ENCODE assay signal across 22 cellular contexts in the genomic region with DNA sequence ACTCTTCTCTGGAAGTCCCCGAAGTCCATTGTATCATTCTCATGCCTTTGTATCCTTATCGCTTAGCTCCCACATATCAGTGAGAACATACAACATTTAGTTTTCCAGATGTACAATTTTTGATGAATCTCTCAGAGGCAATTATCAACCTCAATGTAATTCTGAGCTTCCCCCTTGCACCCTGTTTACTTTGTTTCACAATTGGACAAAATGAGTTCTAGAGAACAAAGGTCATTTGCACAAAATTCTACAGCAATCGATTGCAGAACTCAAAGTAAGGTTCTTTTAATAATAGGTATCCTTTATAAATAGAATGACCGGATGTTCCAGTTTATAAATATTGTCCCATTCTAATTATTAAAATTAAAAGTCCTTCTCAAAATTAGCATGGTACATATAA.
DNase-seq lines count a peak whose midpoint lies in the region; ATAC-seq, FAIRE-seq and TF ChIP-seq lines count a peak whose summit lies in the region.
"Had no signal": no experiment of that assay in that cellular context is flagged by ENCODE, and none has a peak within 500 bp of the region (broad histone marks: within the 10 kb centered on the region; RNA-seq: fewer than 3 reads in every experiment).

No MANE protein-coding gene starts in this region.

- no peaks in the 10 kb centered on the region for H3K4me1 Mint-ChIP-seq in astrocyte (ENCODE audit: low read depth, unreplicated experiment)
- H3K4me1 Mint-ChIP-seq: CD4-positive, alpha-beta memory T cell had no signal

- H2AFZ ChIP-seq in astrocyte (ENCODE audit: low read depth, low read length), result no peak overlapping the region
- no peak overlapping the region for H2AFZ ChIP-seq in GM23248
- H2AFZ ChIP-seq: GM23338 had no signal

- no peaks in the 10 kb centered on the region for H3F3A ChIP-seq in GM23248 (ENCODE audit: insufficient read depth)

- H3K79me2 ChIP-seq in astrocyte (ENCODE audit: insufficient read depth, low read length) (no peaks in the 10 kb centered on the region), GM23248 (ENCODE audit: insufficient read depth) (0 out of 2 replicates have a peak, but pooled peaks cover 5% of the 10 kb centered on the region)

- H3K27me3 ChIP-seq in astrocyte (ENCODE audit: insufficient read depth, low read length), result no peaks in the 10 kb centered on the region
- no peaks in the 10 kb centered on the region for H3K27me3 ChIP-seq in GM23248 (replicated peaks; ENCODE audit: insufficient read depth)

- no peak overlapping the region for H3K4me3 ChIP-seq in astrocyte (ENCODE audit: insufficient read depth, low read depth, low read length)
- H3K4me3 ChIP-seq in GM23248, result no peak overlapping the region
- H3K4me3 ChIP-seq: A549, GM23338, HAP-1 had no signal

- H3K9me3 ChIP-seq in astrocyte (ENCODE audit: insufficient read depth, low read depth, low read length) (no peaks in the 10 kb centered on the region), GM23248 (ENCODE audit: low read depth) (no peaks in the 10 kb centered on the region)
- H3K9me3 ChIP-seq: A549, HAP-1 had no signal

- in situ Hi-C loops in GM23248 (cut with MboI), result no loop called here

- no peak overlapping the region for H3K27ac Mint-ChIP-seq in astrocyte (ENCODE audit: unreplicated experiment)
- H3K27ac Mint-ChIP-seq: CD4-positive, alpha-beta memory T cell; GM23338; HFFc6 had no signal

- H4K20me1 ChIP-seq in astrocyte (ENCODE audit: insufficient read depth, low read length) (no peaks in the 10 kb centered on the region), GM23248 (ENCODE audit: insufficient read depth) (no peaks in the 10 kb centered on the region)

- H3K9me3 Mint-ChIP-seq in astrocyte (ENCODE audit: unreplicated experiment), result no peaks in the 10 kb centered on the region
- H3K9me3 Mint-ChIP-seq: CD4-positive, alpha-beta memory T cell; GM23338; HFFc6 had no signal

- H3K27me3 Mint-ChIP-seq in astrocyte (ENCODE audit: low read depth, unreplicated experiment), result no peaks in the 10 kb centered on the region
- H3K27me3 Mint-ChIP-seq: CD4-positive, alpha-beta memory T cell had no signal

- WGBS in GM23248 (ENCODE audit: low coverage in 1 of 2, low lambda C conversion rate in 2 of 2, missing lambda C conversion rate in 2 of 2), 2 experiments, result 99 to 100% methylated on average over 4 of the region's 4 CpGs

- H3K4me3 Mint-ChIP-seq in astrocyte (ENCODE audit: unreplicated experiment), result no peak overlapping the region
- H3K4me3 Mint-ChIP-seq: CD4-positive, alpha-beta memory T cell; GM23338; HFFc6 had no signal

- no peaks in the 10 kb centered on the region for H3K9me2 ChIP-seq in GM23248 (ENCODE audit: insufficient read depth)

- no peak for TF ChIP-seq CTCF in astrocyte (IDR thresholded peaks at IDR 0.05; ENCODE audit: insufficient read depth, low read depth, low read length)

- H3K4me2 ChIP-seq in astrocyte (ENCODE audit: low read length) (no peak overlapping the region), GM23248 (ENCODE audit: unreplicated experiment) (no peak overlapping the region)
- H3K4me2 ChIP-seq: A549, GM23338 had no signal

- H3K9ac ChIP-seq in astrocyte (ENCODE audit: low read length), result no peak overlapping the region
- no peak overlapping the region for H3K9ac ChIP-seq in GM23248

- H3K36me3 Mint-ChIP-seq in astrocyte (ENCODE audit: low read depth, unreplicated experiment), result no peaks in the 10 kb centered on the region
- H3K36me3 Mint-ChIP-seq: CD4-positive, alpha-beta memory T cell had no signal

- DNase-seq in astrocyte (ENCODE audit: low read depth) (no peak), left lobe of liver (ENCODE audit: low spot score) (no peak), NCI-H1930 (lab: John Stamatoyannopoulos, UW) (no peak), GM23248 (no peak), retina (no peak)
- DNase-seq: 8988T; ACHN; AML-193; C1 segment of cervical spinal cord; Calu3; CD4-positive, alpha-beta memory T cell; COR-L47; DMS53; DMS79 treated with DMSO at 0.1 percent for 48 hours; GF-D8; HFFc6 had no signal

- FAIRE-seq in astrocyte (lab: Jason Lieb, UNC) (peak; percentile 89), colon (lab: Jason Lieb, UNC) (peak; percentile 91)
- FAIRE-seq: GM19239, H54 had no signal

- H3K27ac ChIP-seq in astrocyte (ENCODE audit: low read depth, low read length) (no peak overlapping the region), GM23248 (no peak overlapping the region)
- H3K27ac ChIP-seq: A549 had no signal

- ATAC-seq in left lobe of liver, result peak; percentile 49
- ATAC-seq: A549, GM23338 had no signal

- H3K4me1 ChIP-seq in astrocyte (ENCODE audit: insufficient read depth, low read length) (no peaks in the 10 kb centered on the region), GM23248 (ENCODE audit: insufficient read depth) (no peaks in the 10 kb centered on the region)
- H3K4me1 ChIP-seq: A549, HAP-1 had no signal

- H3K36me3 ChIP-seq in astrocyte (ENCODE audit: insufficient read depth, low read length) (no peaks in the 10 kb centered on the region), GM23248 (ENCODE audit: low read depth) (no peaks in the 10 kb centered on the region)
- H3K36me3 ChIP-seq: HAP-1 had no signal
